In the genomic region with DNA sequence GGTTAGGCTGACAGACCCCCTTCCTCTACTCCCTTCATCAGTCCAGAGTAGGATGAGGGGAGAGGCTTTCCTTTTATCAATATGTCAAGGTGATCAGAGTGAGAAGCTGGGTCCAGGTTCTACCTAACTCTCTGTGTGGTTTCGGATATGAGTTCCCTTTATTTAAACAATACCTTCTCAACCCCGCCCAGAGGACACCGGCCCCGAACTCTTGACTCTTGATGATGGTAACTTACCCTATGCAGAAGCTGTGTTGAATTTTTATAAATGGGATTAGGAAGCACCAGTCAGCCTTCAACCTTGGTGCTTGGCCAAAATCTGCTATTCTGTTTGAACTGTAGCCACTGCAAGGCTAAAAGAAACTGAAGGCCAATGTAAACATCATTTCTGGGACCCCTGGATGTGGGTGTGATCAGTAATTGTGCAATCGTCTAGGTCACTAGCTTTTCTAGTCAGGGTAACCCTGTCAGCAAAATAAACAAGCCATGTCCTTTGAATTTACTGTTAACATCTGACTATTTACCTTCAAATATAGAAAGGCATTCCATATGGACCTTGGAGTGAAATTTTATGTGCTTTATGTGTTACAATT, we compare ENCODE assay signal across 20 cellular contexts.
"Had no signal": no experiment of that assay in that cellular context is flagged by ENCODE, and none has a peak within 500 bp of the region (broad histone marks: within the 10 kb centered on the region; RNA-seq: fewer than 3 reads in every experiment).

No MANE protein-coding gene starts in this region.

- ATAC-seq: activated T-cell treated with anti-CD3 and anti-CD28 coated beads, Interleukin-2, amount 50 U/mL, for 4 hours; naive thymus-derived CD8-positive, alpha-beta T cell; pancreas; T-helper 17 cell had no signal

- H3K4me1 ChIP-seq: adrenal gland, esophagus muscularis mucosa, sigmoid colon had no signal

- H3K4me3 ChIP-seq: adrenal gland, cardiac muscle cell, esophagus muscularis mucosa, pancreas, sigmoid colon had no signal

- H3K27me3 ChIP-seq: adrenal gland, cardiac muscle cell, esophagus muscularis mucosa, pancreas, sigmoid colon had no signal

- H3K27ac Mint-ChIP-seq: activated CD4-positive, alpha-beta memory T cell treated with anti-CD3 and anti-CD28 coated beads, Interleukin-2, amount 10 ng/mL, durations not matched to agents 7 days and 5 days; activated naive CD4-positive, alpha-beta T cell treated with anti-CD3 and anti-CD28 coated beads, Interleukin-2, amount 50 U/mL, for 24 hours; immature natural killer cell; naive thymus-derived CD8-positive, alpha-beta T cell; T-helper 17 cell; WTC11 had no signal

- H3K9me3 ChIP-seq: adrenal gland, esophagus muscularis mucosa, pancreas, sigmoid colon had no signal

- DNase-seq: activated CD4-positive, alpha-beta memory T cell treated with anti-CD3 and anti-CD28 coated beads, Interleukin-2, amount 10 ng/mL, durations not matched to agents 7 days and 5 days; activated CD4-positive, alpha-beta T cell treated with anti-CD3 and anti-CD28 coated beads for 4 hours; activated effector memory CD4-positive, alpha-beta T cell treated with anti-CD3 and anti-CD28 coated beads, Interleukin-2, amount 50 U/mL, for 16 hours; activated T-cell treated with anti-CD3 and anti-CD28 coated beads, Interleukin-2, amount 50 U/mL, for 4 hours; head of caudate nucleus; immature natural killer cell; naive thymus-derived CD8-positive, alpha-beta T cell; sigmoid colon; stimulated activated CD4-positive, alpha-beta T cell treated with anti-CD3 and anti-CD28 coated beads, Interleukin-12 subunit alpha, Interleukin-12 subunit beta, amount 100 ng/mL, for 4 hours; stimulated activated CD4-positive, alpha-beta T cell treated with anti-CD3 and anti-CD28 coated beads, Interleukin-2, amount 100 ng/mL, for 24 hours; T-helper 17 cell had no signal

- H3K36me3 Mint-ChIP-seq: activated naive CD4-positive, alpha-beta T cell treated with anti-CD3 and anti-CD28 coated beads, Interleukin-2, amount 50 U/mL, for 24 hours; immature natural killer cell; naive thymus-derived CD8-positive, alpha-beta T cell; WTC11 had no signal

- H3K36me3 ChIP-seq: adrenal gland, cardiac muscle cell, esophagus muscularis mucosa, pancreas, sigmoid colon had no signal

- H3K9me3 Mint-ChIP-seq: activated CD4-positive, alpha-beta memory T cell treated with anti-CD3 and anti-CD28 coated beads, Interleukin-2, amount 10 ng/mL, durations not matched to agents 7 days and 5 days; activated T-cell treated with anti-CD3 and anti-CD28 coated beads, Interleukin-2, amount 50 U/mL, for 4 hours; WTC11 had no signal

- H3K4me1 Mint-ChIP-seq: activated CD4-positive, alpha-beta memory T cell treated with anti-CD3 and anti-CD28 coated beads, Interleukin-2, amount 10 ng/mL, durations not matched to agents 7 days and 5 days; activated naive CD4-positive, alpha-beta T cell treated with anti-CD3 and anti-CD28 coated beads, Interleukin-2, amount 50 U/mL, for 24 hours; immature natural killer cell; naive thymus-derived CD8-positive, alpha-beta T cell; T-helper 17 cell had no signal

- FAIRE-seq: colon, frontal cortex, pancreas, urothelium cell line had no signal

- H3K27ac ChIP-seq: adrenal gland, cardiac muscle cell, esophagus muscularis mucosa, pancreas, sigmoid colon had no signal

- H3K27me3 Mint-ChIP-seq: activated CD4-positive, alpha-beta memory T cell treated with anti-CD3 and anti-CD28 coated beads, Interleukin-2, amount 10 ng/mL, durations not matched to agents 7 days and 5 days; activated naive CD4-positive, alpha-beta T cell treated with anti-CD3 and anti-CD28 coated beads, Interleukin-2, amount 50 U/mL, for 24 hours; naive thymus-derived CD8-positive, alpha-beta T cell; T-helper 17 cell had no signal

- H3K4me3 Mint-ChIP-seq: activated CD4-positive, alpha-beta memory T cell treated with anti-CD3 and anti-CD28 coated beads, Interleukin-2, amount 10 ng/mL, durations not matched to agents 7 days and 5 days; activated naive CD4-positive, alpha-beta T cell treated with anti-CD3 and anti-CD28 coated beads, Interleukin-2, amount 50 U/mL, for 24 hours; activated T-cell treated with anti-CD3 and anti-CD28 coated beads, Interleukin-2, amount 50 U/mL, for 4 hours; immature natural killer cell; naive thymus-derived CD8-positive, alpha-beta T cell; T-helper 17 cell; WTC11 had no signal
